Comparison of ENCODE assay signal across 20 cellular contexts in the genomic region with DNA sequence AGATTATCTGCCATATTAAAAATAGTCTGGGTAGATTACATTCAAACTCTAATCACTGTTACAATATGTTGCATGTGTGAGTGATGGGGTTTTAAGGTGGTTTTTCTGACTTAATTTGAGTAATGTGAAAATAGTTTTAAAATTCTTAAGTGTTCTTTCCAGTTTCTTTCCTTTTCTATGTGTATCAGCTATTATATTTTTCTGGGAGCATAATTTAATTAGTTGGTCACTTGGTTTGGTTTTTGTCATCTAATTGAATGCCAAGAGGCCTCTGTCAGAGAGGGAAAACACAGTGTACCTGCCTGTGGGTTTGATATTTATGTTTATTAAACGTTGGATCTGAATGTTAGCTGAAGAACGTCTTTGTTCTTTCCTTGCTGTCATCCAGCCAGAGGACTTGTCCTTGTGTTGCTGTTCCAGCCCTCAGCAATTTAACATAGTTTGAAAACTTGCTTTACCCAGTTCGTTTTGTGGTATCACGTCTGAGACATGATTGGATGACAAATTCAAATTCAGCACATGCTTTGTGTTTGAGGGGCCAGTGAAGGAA. TPM values are rescaled to one million over a fixed set of nuclear protein-coding genes. Genes with fewer than 3 reads are reported as not detected.
A peak's percentile ranks its signal among the peaks of the same experiment; 100 is the strongest.
DNase-seq lines count a peak whose midpoint lies in the region; ATAC-seq lines count a peak whose summit lies in the region.
"Had no signal": no experiment of that assay in that cellular context is flagged by ENCODE, and none has a peak within 500 bp of the region (broad histone marks: within the 10 kb centered on the region; RNA-seq: fewer than 3 reads in every experiment).

No MANE protein-coding gene starts in this region.

- peaks cover 3% of the 10 kb centered on the region for H3K4me1 ChIP-seq in right cardiac atrium (ENCODE audit: control insufficient read depth, insufficient read depth, low read length)

- DNase-seq in activated T-cell treated with anti-CD3 and anti-CD28 coated beads, Interleukin-2, amount 50 U/mL, for 24 hours = no peak
- no peak for DNase-seq in activated T-cell treated with anti-CD3 and anti-CD28 coated beads, Interleukin-2, amount 50 U/mL, for 1 hour
- DNase-seq in right cardiac atrium (no peak), substantia nigra (lab: John Stamatoyannopoulos, UW) (no peak), ureter (ENCODE audit: low spot score) (no peak), NCI-H1930 (lab: John Stamatoyannopoulos, UW) (no peak), NCI-H774 (lab: John Stamatoyannopoulos, UW) (no peak)
- DNase-seq: activated CD4-positive, alpha-beta T cell treated with anti-CD3 and anti-CD28 coated beads for 36 hours; activated CD8-positive, alpha-beta memory T cell treated with anti-CD3 and anti-CD28 coated beads, Interleukin-2, amount 50 U/mL, for 48 hours; dermis blood vessel endothelial cell; DMS79; GM23248; mucosa of descending colon; NCI-H1417 treated with DMSO at 0.1 percent for 48 hours; NCI-H82; stimulated activated CD4-positive, alpha-beta T cell treated with anti-CD3 and anti-CD28 coated beads, Interleukin-2, amount 100 ng/mL, for 48 hours had no signal

- no peak overlapping the region for H3K4me3 Mint-ChIP-seq in activated T-cell treated with anti-CD3 and anti-CD28 coated beads, Interleukin-2, amount 50 U/mL, for 24 hours
- no peak overlapping the region for H3K4me3 Mint-ChIP-seq in activated naive CD8-positive, alpha-beta T cell
- H3K4me3 Mint-ChIP-seq: activated CD4-positive, alpha-beta T cell treated with anti-CD3 and anti-CD28 coated beads for 36 hours had no signal

- H3K27me3 Mint-ChIP-seq in activated T-cell treated with anti-CD3 and anti-CD28 coated beads, Interleukin-2, amount 50 U/mL, for 24 hours = no peaks in the 10 kb centered on the region
- H3K27me3 Mint-ChIP-seq in activated naive CD8-positive, alpha-beta T cell = no peaks in the 10 kb centered on the region
- H3K27me3 Mint-ChIP-seq: activated CD4-positive, alpha-beta T cell treated with anti-CD3 and anti-CD28 coated beads for 36 hours had no signal

- H3K4me1 Mint-ChIP-seq in activated T-cell treated with anti-CD3 and anti-CD28 coated beads, Interleukin-2, amount 50 U/mL, for 24 hours (ENCODE audit: low read depth) = peaks cover 32% of the 10 kb centered on the region
- H3K4me1 Mint-ChIP-seq in activated naive CD8-positive, alpha-beta T cell (ENCODE audit: low read depth) = peaks cover 22% of the 10 kb centered on the region

- 44% methylated on average over 4 of the region's 4 CpGs for WGBS in right cardiac atrium

- no peaks in the 10 kb centered on the region for H3K9me3 Mint-ChIP-seq in activated T-cell treated with anti-CD3 and anti-CD28 coated beads, Interleukin-2, amount 50 U/mL, for 24 hours
- H3K9me3 Mint-ChIP-seq in activated naive CD8-positive, alpha-beta T cell (ENCODE audit: low read depth) = no peaks in the 10 kb centered on the region

- H3K27ac ChIP-seq in right cardiac atrium (ENCODE audit: low read length) = peak overlapping the region; percentile 6
- H3K27ac ChIP-seq in substantia nigra (ENCODE audit: low read depth, low read length, poor library complexity, severe bottlenecking) = peak overlapping the region; percentile 3
- H3K27ac ChIP-seq: A549, GM23248 had no signal

- no peak overlapping the region for H3K4me3 ChIP-seq in right cardiac atrium (ENCODE audit: low read length)
- H3K4me3 ChIP-seq: A549, GM23248, mucosa of descending colon, skin epidermis had no signal

- no peaks in the 10 kb centered on the region for H3K27me3 ChIP-seq in right cardiac atrium (ENCODE audit: control insufficient read depth, insufficient read depth)

- peak overlapping the region; percentile 67 for H3K27ac Mint-ChIP-seq in activated T-cell treated with anti-CD3 and anti-CD28 coated beads, Interleukin-2, amount 50 U/mL, for 24 hours
- peak overlapping the region; percentile 51 for H3K27ac Mint-ChIP-seq in activated naive CD8-positive, alpha-beta T cell

- intact Hi-C loops in right cardiac atrium (cut with DNase I) = loop anchor here in 2 of 4 donors (10.0 kb wide), 1 partner anchor 331 kb away; no protein-coding TSS in a partner anchor

- H3K9me3 ChIP-seq in right cardiac atrium (ENCODE audit: control insufficient read depth, low read length) = peaks cover 2% of the 10 kb centered on the region
- H3K9me3 ChIP-seq: A549, mucosa of descending colon had no signal

- H3K36me3 Mint-ChIP-seq in activated T-cell treated with anti-CD3 and anti-CD28 coated beads, Interleukin-2, amount 50 U/mL, for 24 hours (ENCODE audit: low read depth) = peaks cover 93% of the 10 kb centered on the region
- peaks cover 5% of the 10 kb centered on the region for H3K36me3 Mint-ChIP-seq in activated naive CD8-positive, alpha-beta T cell

- no peak for ATAC-seq in right cardiac atrium
- ATAC-seq: activated CD4-positive, alpha-beta T cell treated with anti-CD3 and anti-CD28 coated beads for 36 hours; mucosa of descending colon; Panc1 had no signal

RNA-seq across cellular contexts. Expression of gene OTULIN, which starts 19.5 kb away (rescaled TPM):
- total RNA-seq in right cardiac atrium = 10 to 100 TPM; 18.2 to 20.4 (median 19.2) TPM
- 6.0 TPM for polyA plus RNA-seq in right cardiac atrium
- total RNA-seq in ureter = 35.1 TPM
